ENCODE assay signal across 37 cellular contexts in the genomic region with DNA sequence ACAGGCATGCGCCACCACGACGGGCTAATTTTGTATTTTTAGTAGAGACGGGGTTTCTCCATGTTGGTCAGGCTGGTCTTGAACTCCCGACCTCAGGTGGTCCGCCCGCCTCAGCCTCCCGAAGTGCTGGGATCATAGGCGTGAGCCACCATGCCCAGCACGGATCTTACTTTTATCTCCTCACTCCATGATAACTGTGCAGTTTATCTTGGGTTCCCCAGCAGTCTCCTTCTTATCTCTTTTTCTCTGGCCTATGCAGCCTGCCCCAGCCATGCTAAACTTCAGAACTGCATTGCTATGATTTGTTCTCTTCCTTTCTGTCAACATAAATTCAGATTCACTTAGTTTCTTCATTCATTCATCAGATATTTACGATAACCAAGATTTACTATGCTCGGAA. TPM values are rescaled to one million over a fixed set of nuclear protein-coding genes. Genes with fewer than 3 reads are reported as not detected.
"Had no signal": no experiment of that assay in that cellular context is flagged by ENCODE, and none has a peak within 500 bp of the region (broad histone marks: within the 10 kb centered on the region; RNA-seq: fewer than 3 reads in every experiment).

No MANE protein-coding gene starts in this region.

- H3K27me3 ChIP-seq: MG63 had no signal

- H3K9me3 ChIP-seq: MG63 had no signal

- H3K9ac ChIP-seq: KMS-11 had no signal

- H3K4me2 ChIP-seq: KMS-11 had no signal

- DNase-seq: Karpas-422, Kasumi-1, MG63, MM.1S, MV-4-11, NCI-H1048, NCI-H1092, NCI-H1092 treated with DMSO at 0.1 percent for 48 hours, NCI-H1105, NCI-H1105 treated with DMSO at 0.1 percent for 48 hours, NCI-H1417, NCI-H1417 treated with DMSO at 0.1 percent for 48 hours, NCI-H1436, NCI-H1436 treated with DMSO at 0.1 percent for 48 hours, NCI-H146, NCI-H1694, NCI-H1694 treated with DMSO at 0.1 percent for 48 hours, NCI-H187, NCI-H187 treated with DMSO at 0.1 percent for 48 hours, NCI-H1930, NCI-H2029, NCI-H2029 treated with DMSO at 0.1 percent for 48 hours, NCI-H2081, NCI-H2081 treated with DMSO at 0.1 percent for 48 hours, NCI-H2107, NCI-H2171, NCI-H2171 treated with DMSO at 0.1 percent for 48 hours, NCI-H2227 treated with DMSO at 0.1 percent for 48 hours, NCI-H226, NCI-H345, NCI-H446, NCI-H446 treated with DMSO at 0.1 percent for 48 hours, NCI-H510A had no signal

- H3K36me3 ChIP-seq: MG63 had no signal

- H3K27ac ChIP-seq: KMS-11 had no signal

- H3K4me3 ChIP-seq: MG63 had no signal

RNA-seq across cellular contexts. Expression of a gene that starts 22.4 kb away (rescaled TPM):
- total RNA-seq: LHCN-M2, MCF 10A, NCI-H460 had no signal
